Comparison of ENCODE assay signal across 7 cellular contexts in genomic region chr1:210935905-210936304, GRCh38.
"Had no signal": no experiment of that assay in that cellular context is flagged by ENCODE, and none has a peak within 500 bp of the region (broad histone marks: within the 10 kb centered on the region; RNA-seq: fewer than 3 reads in every experiment).

No MANE protein-coding gene starts in this region.

- FAIRE-seq: G401.6, GM12891, GM12892, GM18507, GM19239 had no signal

- DNase-seq: GDM1, GF-D8 had no signal
